ENCODE assay signal across 33 cellular contexts in genomic region chr10:130985158-130985753, GRCh38.
"Had no signal": no experiment of that assay in that cellular context is flagged by ENCODE, and none has a peak within 500 bp of the region (broad histone marks: within the 10 kb centered on the region; RNA-seq: fewer than 3 reads in every experiment).

No MANE protein-coding gene starts in this region.

- H3K36me3 Mint-ChIP-seq: activated naive CD8-positive, alpha-beta T cell treated with anti-CD3 and anti-CD28 coated beads for 36 hours had no signal

- H3K27ac ChIP-seq: brain microvascular endothelial cell, Peyer's patch, SJSA1 had no signal

- H3K4me3 ChIP-seq: MG63, Peyer's patch, SJSA1 had no signal

- H3K36me3 ChIP-seq: brain microvascular endothelial cell, MG63, Peyer's patch, SJSA1 had no signal

- H3K4me1 Mint-ChIP-seq: activated CD4-positive, alpha-beta T cell treated with anti-CD3 and anti-CD28 coated beads, Interleukin-2, amount 10 ng/mL, durations not matched to agents 24 days and 14 days; activated naive CD8-positive, alpha-beta T cell treated with anti-CD3 and anti-CD28 coated beads for 36 hours; activated T-helper 17 cell treated with anti-CD3 and anti-CD28 coated beads, Interleukin-2, amount 50 U/mL, for 72 hours had no signal

- H3K9me3 ChIP-seq: MG63, Peyer's patch, SJSA1, SK-N-SH had no signal

- H3K4me1 ChIP-seq: Peyer's patch, SJSA1 had no signal

- H3K27me3 Mint-ChIP-seq: activated CD4-positive, alpha-beta T cell treated with anti-CD3 and anti-CD28 coated beads, Interleukin-2, amount 10 ng/mL, durations not matched to agents 24 days and 14 days; activated CD8-positive, alpha-beta T cell treated with anti-CD3 and anti-CD28 coated beads for 36 hours had no signal

- H3K9me3 Mint-ChIP-seq: activated CD4-positive, alpha-beta T cell treated with anti-CD3 and anti-CD28 coated beads, Interleukin-2, amount 10 ng/mL, durations not matched to agents 24 days and 14 days had no signal

- ATAC-seq: activated CD8-positive, alpha-beta T cell treated with anti-CD3 and anti-CD28 coated beads for 36 hours; activated T-cell treated with anti-CD3 and anti-CD28 coated beads, Interleukin-2, amount 50 U/mL, for 72 hours; activated T-helper 17 cell treated with anti-CD3 and anti-CD28 coated beads, Interleukin-2, amount 50 U/mL, for 72 hours; PC-3 had no signal

- H3K27ac Mint-ChIP-seq: activated CD4-positive, alpha-beta T cell treated with anti-CD3 and anti-CD28 coated beads, Interleukin-2, amount 10 ng/mL, durations not matched to agents 24 days and 14 days; activated CD8-positive, alpha-beta T cell treated with anti-CD3 and anti-CD28 coated beads for 36 hours; activated naive CD8-positive, alpha-beta T cell treated with anti-CD3 and anti-CD28 coated beads for 36 hours; activated T-cell treated with anti-CD3 and anti-CD28 coated beads, Interleukin-2, amount 50 U/mL, for 72 hours; activated T-helper 17 cell treated with anti-CD3 and anti-CD28 coated beads, Interleukin-2, amount 50 U/mL, for 72 hours; T-helper 1 cell treated with Interleukin-12 subunit alpha and Interleukin-12 subunit beta and Interleukin-4 antibody, amounts not matched to agents 30 μg/mL and 1 μg/mL, for 36 hours; T-helper 2 cell treated with Interferon-gamma antibody and Interleukin-4, amounts not matched to agents 5 μg/mL and 100 μg/mL, for 36 hours had no signal

- DNase-seq: activated CD4-positive, alpha-beta T cell treated with anti-CD3 and anti-CD28 coated beads, Interleukin-2, amount 10 ng/mL, durations not matched to agents 24 days and 14 days; activated CD4-positive, alpha-beta T cell treated with anti-CD3 and anti-CD28 coated beads, Interleukin-2, amount 50 U/mL, for 4 hours; activated CD8-positive, alpha-beta T cell treated with anti-CD3 and anti-CD28 coated beads for 36 hours; activated effector memory CD4-positive, alpha-beta T cell treated with anti-CD3 and anti-CD28 coated beads, Interleukin-2, amount 50 U/mL, for 16 hours; activated naive CD4-positive, alpha-beta T cell; activated naive CD4-positive, alpha-beta T cell treated with anti-CD3 and anti-CD28 coated beads, Interleukin-2, amount 50 U/mL, for 16 hours; activated naive CD8-positive, alpha-beta T cell treated with anti-CD3 and anti-CD28 coated beads for 36 hours; activated T-cell treated with anti-CD3 and anti-CD28 coated beads, Interleukin-2, amount 50 U/mL, for 1 hour; activated T-cell treated with anti-CD3 and anti-CD28 coated beads, Interleukin-2, amount 50 U/mL, for 72 hours; amniotic stem cell; aorta; brain microvascular endothelial cell; Kasumi-1; KG1; MG63; NCI-H1048; NCI-H1105 treated with DMSO at 0.1 percent for 48 hours; NCI-H1436; NCI-H1694; NCI-H1930; NCI-H2081 treated with DMSO at 0.1 percent for 48 hours; NCI-H345; NCI-H524 treated with DMSO at 0.1 percent for 48 hours; NK-92 treated with Interleukin-12 subunit alpha and Interleukin-12 subunit beta, amount 100 ng/mL, for 24 hours; PC-3; Peyer's patch; RPMI8226; SHP77 treated with DMSO at 0.1 percent for 48 hours; SK-N-SH had no signal

- H3K27me3 ChIP-seq: brain microvascular endothelial cell, MG63, Peyer's patch, SJSA1 had no signal

- H3K4me3 Mint-ChIP-seq: activated CD4-positive, alpha-beta T cell treated with anti-CD3 and anti-CD28 coated beads, Interleukin-2, amount 10 ng/mL, durations not matched to agents 24 days and 14 days; activated CD8-positive, alpha-beta T cell treated with anti-CD3 and anti-CD28 coated beads for 36 hours; activated naive CD8-positive, alpha-beta T cell treated with anti-CD3 and anti-CD28 coated beads for 36 hours; activated T-cell treated with anti-CD3 and anti-CD28 coated beads, Interleukin-2, amount 50 U/mL, for 72 hours; activated T-helper 17 cell treated with anti-CD3 and anti-CD28 coated beads, Interleukin-2, amount 50 U/mL, for 72 hours; T-helper 1 cell treated with Interleukin-12 subunit alpha and Interleukin-12 subunit beta and Interleukin-4 antibody, amounts not matched to agents 30 μg/mL and 1 μg/mL, for 36 hours; T-helper 2 cell treated with Interferon-gamma antibody and Interleukin-4, amounts not matched to agents 5 μg/mL and 100 μg/mL, for 36 hours had no signal
